ENCODE assay signal across 25 cellular contexts in genomic region chr12:8894378-8894777, GRCh38.
"Had no signal": no experiment of that assay in that cellular context is flagged by ENCODE, and none has a peak within 500 bp of the region (broad histone marks: within the 10 kb centered on the region; RNA-seq: fewer than 3 reads in every experiment).

No MANE protein-coding gene starts in this region.

- H3K9me3 Mint-ChIP-seq: immature natural killer cell; naive thymus-derived CD4-positive, alpha-beta T cell; nephron; neural progenitor cell had no signal

- DNase-seq: dermis blood vessel endothelial cell; effector memory CD4-positive, alpha-beta T cell; hypothalamus; immature natural killer cell; mesendoderm; midbrain; naive thymus-derived CD4-positive, alpha-beta T cell; right lobe of liver; small intestine; stimulated activated CD4-positive, alpha-beta T cell treated with anti-CD3 and anti-CD28 coated beads, Interleukin-12 subunit alpha, Interleukin-12 subunit beta, amount 100 ng/mL, for 4 hours; stimulated activated CD4-positive, alpha-beta T cell treated with anti-CD3 and anti-CD28 coated beads, Interleukin-1b, Interleukin-23, amount 100 ng/mL, for 48 hours; stimulated activated CD4-positive, alpha-beta T cell treated with anti-CD3 and anti-CD28 coated beads, Interleukin-4, amount 100 ng/mL, for 1 hour; stimulated activated CD8-positive, alpha-beta memory T cell treated with anti-CD3 and anti-CD28 coated beads, Interleukin-4, amount 100 ng/mL, for 48 hours; stimulated activated naive CD4-positive, alpha-beta T cell treated with Interleukin-2 at 50 U/mL for 16 hours; upper lobe of left lung had no signal

- ATAC-seq: left lobe of liver; naive thymus-derived CD4-positive, alpha-beta T cell; right lobe of liver had no signal

- H3K4me3 Mint-ChIP-seq: immature natural killer cell; naive thymus-derived CD4-positive, alpha-beta T cell; nephron; neural progenitor cell had no signal

- H3K27me3 ChIP-seq: esophagus muscularis mucosa, neural progenitor cell, right lobe of liver, tibial nerve, upper lobe of left lung had no signal

- H3K36me3 ChIP-seq: esophagus muscularis mucosa, neural progenitor cell, right lobe of liver, thoracic aorta, tibial nerve, upper lobe of left lung had no signal

- H3K9me3 ChIP-seq: esophagus muscularis mucosa, right lobe of liver, thoracic aorta, tibial nerve, upper lobe of left lung had no signal

- H3K4me3 ChIP-seq: coronary artery, esophagus muscularis mucosa, lung, neural progenitor cell, right lobe of liver, thoracic aorta, tibial nerve, upper lobe of left lung had no signal

- H3K27ac ChIP-seq: coronary artery, esophagus muscularis mucosa, neural progenitor cell, parathyroid adenoma, right lobe of liver, thoracic aorta, tibial nerve, upper lobe of left lung had no signal

- H3K27ac Mint-ChIP-seq: immature natural killer cell; naive thymus-derived CD4-positive, alpha-beta T cell; nephron; neural progenitor cell; progenitor cell of endocrine pancreas had no signal

- H3K4me1 ChIP-seq: neural progenitor cell, parathyroid adenoma, right lobe of liver, upper lobe of left lung had no signal

- H3K4me1 Mint-ChIP-seq: nephron had no signal

- H3K9ac ChIP-seq: neural progenitor cell, parathyroid adenoma had no signal
